17 cellular contexts compared by ENCODE assay signal in the genomic region with DNA sequence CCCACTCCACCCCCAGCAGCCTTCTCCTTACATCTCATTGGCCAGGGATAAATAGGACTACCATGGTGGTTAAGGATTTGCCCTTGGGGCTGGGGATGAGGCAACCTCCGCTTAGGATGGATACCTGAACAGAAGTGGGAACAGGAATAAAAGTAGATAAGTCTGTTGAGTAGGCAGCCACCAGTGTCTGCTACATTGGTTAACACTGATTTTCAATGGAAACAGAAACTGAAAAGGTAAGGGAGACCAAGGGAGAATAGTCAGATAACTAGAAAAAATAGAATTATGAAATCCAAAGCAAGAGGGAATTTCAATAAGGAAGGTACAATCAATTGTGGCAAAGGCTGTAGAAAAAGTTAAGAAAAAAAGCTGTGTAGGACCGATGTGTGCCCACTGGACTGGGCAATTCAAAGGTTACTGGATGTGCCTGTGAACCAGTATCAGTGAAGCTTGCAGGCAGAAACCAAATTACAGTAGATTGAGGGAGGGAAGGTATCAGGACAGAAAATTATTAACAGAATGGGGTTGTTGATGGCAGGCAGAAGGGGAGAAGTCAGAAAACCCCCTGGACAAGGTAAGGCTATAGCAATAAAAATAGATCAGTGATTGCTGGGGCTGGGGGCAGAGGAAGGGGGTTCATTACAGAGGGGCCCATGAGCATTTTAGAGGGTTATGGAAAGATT. TPM values are rescaled to one million over a fixed set of nuclear protein-coding genes. Genes with fewer than 3 reads are reported as not detected.
DNase-seq lines count a peak whose midpoint lies in the region; ATAC-seq and TF ChIP-seq lines count a peak whose summit lies in the region.
"Had no signal": no experiment of that assay in that cellular context is flagged by ENCODE, and none has a peak within 500 bp of the region (broad histone marks: within the 10 kb centered on the region; RNA-seq: fewer than 3 reads in every experiment).

No MANE protein-coding gene starts in this region.

- H3K18ac ChIP-seq in trophoblast cell (ENCODE audit: low read length): no peak overlapping the region

- H3K14ac ChIP-seq in trophoblast cell (ENCODE audit: low read length): no peak overlapping the region

- H4K91ac ChIP-seq in trophoblast cell (ENCODE audit: low read depth, low read length): no peak overlapping the region

- H3K79me1 ChIP-seq in trophoblast cell (ENCODE audit: low read length): no peaks in the 10 kb centered on the region

- peaks cover 7 to 9% of the 10 kb centered on the region in 2 experiments for H3K4me1 ChIP-seq in trophoblast cell (ENCODE audit: control insufficient read depth in 1 of 2, insufficient read depth in 2 of 2, low read length in 2 of 2)
- H3K4me1 ChIP-seq: adrenal gland, testis had no signal

- in situ Hi-C loops in GM13977 (cut with MboI; ENCODE audit: low pct_unique_long_range_greater_than_20kb, low sequenced_read_pairs, unreplicated experiment): no loop called here

- no peak overlapping the region for H2AK5ac ChIP-seq in trophoblast cell (ENCODE audit: low read length)

- TF ChIP-seq CTCF in GM13977 (IDR thresholded peaks at IDR 0.05; ENCODE audit: extremely low read depth, insufficient read depth, missing control alignments): no peak

- no peak overlapping the region for H3K27ac ChIP-seq in trophoblast cell (ENCODE audit: low read depth, low read length)
- H3K27ac ChIP-seq: adrenal gland, testis had no signal

- ATAC-seq in GM19455 (IDR thresholded peaks at IDR 0.05; ENCODE audit: unreplicated experiment): peak; percentile 60
- ATAC-seq in HG02798 (IDR thresholded peaks at IDR 0.05; ENCODE audit: poor library complexity, unreplicated experiment): peak; percentile 91
- peak; percentile 95 for ATAC-seq in HG03378 (IDR thresholded peaks at IDR 0.05; ENCODE audit: unreplicated experiment)
- ATAC-seq: activated CD4-positive, CD25-positive, alpha-beta regulatory T cell treated with anti-CD3 and anti-CD28 coated beads, Interleukin-2, amount 50 U/mL, for 24 hours had no signal

- H3K9me3 ChIP-seq in trophoblast cell (ENCODE audit: insufficient read depth, low read depth, low read length): peaks cover 2% of the 10 kb centered on the region
- H3K9me3 ChIP-seq: adrenal gland, testis had no signal

- H2BK12ac ChIP-seq in trophoblast cell (ENCODE audit: low read length): no peak overlapping the region

- H3K36me3 ChIP-seq in trophoblast cell (ENCODE audit: control insufficient read depth in 1 of 2, insufficient read depth in 2 of 2, low read length in 2 of 2): no peaks in the 10 kb centered on the region
- H3K36me3 ChIP-seq: adrenal gland had no signal

- no peak overlapping the region for H2AFZ ChIP-seq in trophoblast cell (ENCODE audit: insufficient read depth, low read length, poor library complexity)

- no peak overlapping the region for H4K8ac ChIP-seq in trophoblast cell (ENCODE audit: low read depth, low read length)

- no peak overlapping the region for H3K23ac ChIP-seq in trophoblast cell (ENCODE audit: low read length)

- H4K12ac ChIP-seq in trophoblast cell (ENCODE audit: low read depth, low read length): no peak overlapping the region

- H3K79me2 ChIP-seq in trophoblast cell (ENCODE audit: control insufficient read depth, insufficient read depth, low read length, poor library complexity): no peaks in the 10 kb centered on the region

- no peak overlapping the region for H2BK120ac ChIP-seq in trophoblast cell (ENCODE audit: insufficient read depth, low read length, poor library complexity)

- H3K27me3 ChIP-seq in trophoblast cell (ENCODE audit: insufficient read depth, low read length): no peaks in the 10 kb centered on the region
- H3K27me3 ChIP-seq: adrenal gland, testis had no signal

- no peak overlapping the region for H3K4ac ChIP-seq in trophoblast cell (ENCODE audit: low read depth, low read length)

- H3K4me2 ChIP-seq in trophoblast cell (ENCODE audit: low read length): no peak overlapping the region
- H3K4me2 ChIP-seq: smooth muscle cell had no signal

- no peak overlapping the region for H2BK5ac ChIP-seq in trophoblast cell (ENCODE audit: low read depth, low read length, poor library complexity)

- no CpG with 5 or more reads among the region's 2 CpGs for WGBS in trophoblast cell (ENCODE audit: extremely low coverage, insufficient coverage, insufficient read length)

- DNase-seq in GM13977 (ENCODE audit: low spot score) (peak; percentile 20), UCSD-AML1 (lab: John Stamatoyannopoulos, UW; ENCODE audit: unreplicated experiment) (no peak), trophoblast cell (no peak), H4 (ENCODE audit: low spot score) (no peak), ureter (ENCODE audit: low spot score) (no peak)
- DNase-seq: activated T-cell treated with anti-CD3 and anti-CD28 coated beads, Interleukin-2, amount 50 U/mL, for 1 hour; adrenal gland; erythroblast; GF-D8; nucleus accumbens; SW 1271; testis had no signal

- no peak overlapping the region for H3K4me3 ChIP-seq in trophoblast cell (ENCODE audit: low read depth, low read length)
- H3K4me3 ChIP-seq: adrenal gland, smooth muscle cell, testis had no signal

- no peak overlapping the region for H3K9ac ChIP-seq in trophoblast cell (ENCODE audit: low read length)

RNA-seq across cellular contexts. Expression of a gene that starts 48.7 kb away (rescaled TPM):
- 49.8 and 50.4 TPM in 2 replicates for polyA plus RNA-seq in trophoblast cell (2013)
- total RNA-seq in H4 (2014; rRNA removed; shearing (Covaris generic)): 25.6 and 29.5 TPM in 2 replicates
- 45.3 TPM for total RNA-seq in ureter
